ENCODE assay signal across 1 cellular context in genomic region chr6:30717129-30717844, GRCh38.
A peak's percentile ranks its signal among the peaks of the same experiment; 100 is the strongest.
TF ChIP-seq lines count a peak whose summit lies in the region.

A gene with protein sequence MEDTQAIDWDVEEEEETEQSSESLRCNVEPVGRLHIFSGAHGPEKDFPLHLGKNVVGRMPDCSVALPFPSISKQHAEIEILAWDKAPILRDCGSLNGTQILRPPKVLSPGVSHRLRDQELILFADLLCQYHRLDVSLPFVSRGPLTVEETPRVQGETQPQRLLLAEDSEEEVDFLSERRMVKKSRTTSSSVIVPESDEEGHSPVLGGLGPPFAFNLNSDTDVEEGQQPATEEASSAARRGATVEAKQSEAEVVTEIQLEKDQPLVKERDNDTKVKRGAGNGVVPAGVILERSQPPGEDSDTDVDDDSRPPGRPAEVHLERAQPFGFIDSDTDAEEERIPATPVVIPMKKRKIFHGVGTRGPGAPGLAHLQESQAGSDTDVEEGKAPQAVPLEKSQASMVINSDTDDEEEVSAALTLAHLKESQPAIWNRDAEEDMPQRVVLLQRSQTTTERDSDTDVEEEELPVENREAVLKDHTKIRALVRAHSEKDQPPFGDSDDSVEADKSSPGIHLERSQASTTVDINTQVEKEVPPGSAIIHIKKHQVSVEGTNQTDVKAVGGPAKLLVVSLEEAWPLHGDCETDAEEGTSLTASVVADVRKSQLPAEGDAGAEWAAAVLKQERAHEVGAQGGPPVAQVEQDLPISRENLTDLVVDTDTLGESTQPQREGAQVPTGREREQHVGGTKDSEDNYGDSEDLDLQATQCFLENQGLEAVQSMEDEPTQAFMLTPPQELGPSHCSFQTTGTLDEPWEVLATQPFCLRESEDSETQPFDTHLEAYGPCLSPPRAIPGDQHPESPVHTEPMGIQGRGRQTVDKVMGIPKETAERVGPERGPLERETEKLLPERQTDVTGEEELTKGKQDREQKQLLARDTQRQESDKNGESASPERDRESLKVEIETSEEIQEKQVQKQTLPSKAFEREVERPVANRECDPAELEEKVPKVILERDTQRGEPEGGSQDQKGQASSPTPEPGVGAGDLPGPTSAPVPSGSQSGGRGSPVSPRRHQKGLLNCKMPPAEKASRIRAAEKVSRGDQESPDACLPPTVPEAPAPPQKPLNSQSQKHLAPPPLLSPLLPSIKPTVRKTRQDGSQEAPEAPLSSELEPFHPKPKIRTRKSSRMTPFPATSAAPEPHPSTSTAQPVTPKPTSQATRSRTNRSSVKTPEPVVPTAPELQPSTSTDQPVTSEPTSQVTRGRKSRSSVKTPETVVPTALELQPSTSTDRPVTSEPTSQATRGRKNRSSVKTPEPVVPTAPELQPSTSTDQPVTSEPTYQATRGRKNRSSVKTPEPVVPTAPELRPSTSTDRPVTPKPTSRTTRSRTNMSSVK (N-terminal part only) (minus strand): TSS chr6:30717281. CDS start chr6:30715175, 2,106 bp downstream.

TF ChIP-seq in HepG2, 621 proteins besides CTCF, POLR2A, EP300 and RAD21 (continued from another document and continues in another):
- TF ChIP-seq, protein P1, sequence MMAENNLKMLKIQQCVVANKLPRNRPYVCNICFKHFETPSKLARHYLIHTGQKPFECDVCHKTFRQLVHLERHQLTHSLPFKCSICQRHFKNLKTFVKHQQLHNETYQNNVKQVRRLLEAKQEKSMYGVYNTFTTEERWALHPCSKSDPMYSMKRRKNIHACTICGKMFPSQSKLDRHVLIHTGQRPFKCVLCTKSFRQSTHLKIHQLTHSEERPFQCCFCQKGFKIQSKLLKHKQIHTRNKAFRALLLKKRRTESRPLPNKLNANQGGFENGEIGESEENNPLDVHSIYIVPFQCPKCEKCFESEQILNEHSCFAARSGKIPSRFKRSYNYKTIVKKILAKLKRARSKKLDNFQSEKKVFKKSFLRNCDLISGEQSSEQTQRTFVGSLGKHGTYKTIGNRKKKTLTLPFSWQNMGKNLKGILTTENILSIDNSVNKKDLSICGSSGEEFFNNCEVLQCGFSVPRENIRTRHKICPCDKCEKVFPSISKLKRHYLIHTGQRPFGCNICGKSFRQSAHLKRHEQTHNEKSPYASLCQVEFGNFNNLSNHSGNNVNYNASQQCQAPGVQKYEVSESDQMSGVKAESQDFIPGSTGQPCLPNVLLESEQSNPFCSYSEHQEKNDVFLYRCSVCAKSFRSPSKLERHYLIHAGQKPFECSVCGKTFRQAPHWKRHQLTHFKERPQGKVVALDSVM (CRISPR knock-in tag; IDR thresholded peaks at IDR 0.05) = no peak
- peak; percentile 40; the same call in 1 of the 2 replicates for TF ChIP-seq CHCHD3 (CRISPR knock-in tag; IDR thresholded peaks at IDR 0.05)
- peak; percentile 88; the same call in 1 of the 2 replicates for TF ChIP-seq SRY (CRISPR knock-in tag; IDR thresholded peaks at IDR 0.05)
- TF ChIP-seq NFATC3 (CRISPR knock-in tag; IDR thresholded peaks at IDR 0.05) = 0 out of 2 replicates have a peak, but pooled peaks have one; percentile 14
- TF ChIP-seq SSRP1 (CRISPR knock-in tag; IDR thresholded peaks at IDR 0.05) = peak; percentile 91; the same call in 1 of the 2 replicates
- no peak for TF ChIP-seq ELF4 (CRISPR knock-in tag; IDR thresholded peaks at IDR 0.05; ENCODE audit: borderline replicate concordance)
- TF ChIP-seq ZNF205 (CRISPR knock-in tag; IDR thresholded peaks at IDR 0.05) = peak; percentile 77; the same call in 1 of the 2 replicates
- TF ChIP-seq SRSF9 (IDR thresholded peaks at IDR 0.05; ENCODE audit: borderline replicate concordance, insufficient read depth, low read depth, low read length, poor library complexity, severe bottlenecking) = no peak
- no peak for TF ChIP-seq ZNF432 (CRISPR knock-in tag; IDR thresholded peaks at IDR 0.05; ENCODE audit: borderline replicate concordance)
- TF ChIP-seq ZNF292 (CRISPR knock-in tag; IDR thresholded peaks at IDR 0.05; ENCODE audit: borderline replicate concordance, low read depth) = no peak
- TF ChIP-seq KLF12 (CRISPR knock-in tag; IDR thresholded peaks at IDR 0.05; ENCODE audit: borderline replicate concordance) = peak; percentile 89; the same call in 1 of the 2 replicates
- no peak for TF ChIP-seq GLMP (CRISPR knock-in tag; IDR thresholded peaks at IDR 0.05; ENCODE audit: borderline replicate concordance)
- TF ChIP-seq ZNF10 (CRISPR knock-in tag; IDR thresholded peaks at IDR 0.05; ENCODE audit: borderline replicate concordance, low read depth) = no peak
- TF ChIP-seq RARG (CRISPR knock-in tag; IDR thresholded peaks at IDR 0.05; ENCODE audit: low read depth) = peak; percentile 37; the same call in 1 of the 2 replicates
- TF ChIP-seq ZNF670 (CRISPR knock-in tag; IDR thresholded peaks at IDR 0.05; ENCODE audit: borderline replicate concordance) = peak; percentile 95
- TF ChIP-seq ZNF563 (CRISPR knock-in tag; IDR thresholded peaks at IDR 0.05) = peak; percentile 59; the same call in 1 of the 2 replicates
- peak; percentile 95 for TF ChIP-seq FOXK1 (CRISPR knock-in tag; IDR thresholded peaks at IDR 0.05; ENCODE audit: borderline replicate concordance, low read depth)
- no peak for TF ChIP-seq ZNF530 (CRISPR knock-in tag; IDR thresholded peaks at IDR 0.05; ENCODE audit: low read depth)
- TF ChIP-seq, protein P2, sequence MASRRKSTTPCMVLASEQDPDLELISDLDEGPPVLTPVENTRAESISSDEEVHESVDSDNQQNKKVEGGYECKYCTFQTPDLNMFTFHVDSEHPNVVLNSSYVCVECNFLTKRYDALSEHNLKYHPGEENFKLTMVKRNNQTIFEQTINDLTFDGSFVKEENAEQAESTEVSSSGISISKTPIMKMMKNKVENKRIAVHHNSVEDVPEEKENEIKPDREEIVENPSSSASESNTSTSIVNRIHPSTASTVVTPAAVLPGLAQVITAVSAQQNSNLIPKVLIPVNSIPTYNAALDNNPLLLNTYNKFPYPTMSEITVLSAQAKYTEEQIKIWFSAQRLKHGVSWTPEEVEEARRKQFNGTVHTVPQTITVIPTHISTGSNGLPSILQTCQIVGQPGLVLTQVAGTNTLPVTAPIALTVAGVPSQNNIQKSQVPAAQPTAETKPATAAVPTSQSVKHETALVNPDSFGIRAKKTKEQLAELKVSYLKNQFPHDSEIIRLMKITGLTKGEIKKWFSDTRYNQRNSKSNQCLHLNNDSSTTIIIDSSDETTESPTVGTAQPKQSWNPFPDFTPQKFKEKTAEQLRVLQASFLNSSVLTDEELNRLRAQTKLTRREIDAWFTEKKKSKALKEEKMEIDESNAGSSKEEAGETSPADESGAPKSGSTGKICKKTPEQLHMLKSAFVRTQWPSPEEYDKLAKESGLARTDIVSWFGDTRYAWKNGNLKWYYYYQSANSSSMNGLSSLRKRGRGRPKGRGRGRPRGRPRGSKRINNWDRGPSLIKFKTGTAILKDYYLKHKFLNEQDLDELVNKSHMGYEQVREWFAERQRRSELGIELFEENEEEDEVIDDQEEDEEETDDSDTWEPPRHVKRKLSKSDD (CRISPR knock-in tag; IDR thresholded peaks at IDR 0.05; ENCODE audit: low read depth) = peak; percentile 99
- TF ChIP-seq BRCA1 (CRISPR knock-in tag; IDR thresholded peaks at IDR 0.05) = peak; percentile 14; the same call in 1 of the 2 replicates
- TF ChIP-seq, protein P3, sequence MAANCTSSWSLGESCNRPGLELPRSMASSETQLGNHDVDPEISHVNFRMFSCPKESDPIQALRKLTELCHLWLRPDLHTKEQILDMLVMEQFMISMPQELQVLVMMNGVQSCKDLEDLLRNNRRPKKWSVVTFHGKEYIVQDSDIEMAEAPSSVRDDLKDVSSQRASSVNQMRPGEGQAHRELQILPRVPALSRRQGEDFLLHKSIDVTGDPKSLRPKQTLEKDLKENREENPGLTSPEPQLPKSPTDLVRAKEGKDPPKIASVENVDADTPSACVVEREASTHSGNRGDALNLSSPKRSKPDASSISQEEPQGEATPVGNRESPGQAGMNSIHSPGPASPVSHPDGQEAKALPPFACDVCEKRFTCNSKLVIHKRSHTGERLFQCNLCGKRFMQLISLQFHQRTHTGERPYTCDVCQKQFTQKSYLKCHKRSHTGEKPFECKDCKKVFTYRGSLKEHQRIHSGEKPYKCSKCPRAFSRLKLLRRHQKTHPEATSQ (CRISPR knock-in tag; IDR thresholded peaks at IDR 0.05; ENCODE audit: borderline replicate concordance) = peak; percentile 93
- peak; percentile 79 for TF ChIP-seq WIZ (CRISPR knock-in tag; IDR thresholded peaks at IDR 0.05)
- peak; percentile 87; the same call in 1 of the 2 replicates for TF ChIP-seq ZNF160 (CRISPR knock-in tag; IDR thresholded peaks at IDR 0.05)
- TF ChIP-seq ZSCAN21 (CRISPR knock-in tag; IDR thresholded peaks at IDR 0.05; ENCODE audit: borderline replicate concordance) = peak; percentile 90; the same call in 1 of the 2 replicates
- peak; percentile 99 for TF ChIP-seq KLF9 (CRISPR knock-in tag; IDR thresholded peaks at IDR 0.05; ENCODE audit: low read depth)
- TF ChIP-seq DDIT3 (CRISPR knock-in tag; IDR thresholded peaks at IDR 0.05) = peak; percentile 69; the same call in 1 of the 2 replicates
- TF ChIP-seq, protein P4, sequence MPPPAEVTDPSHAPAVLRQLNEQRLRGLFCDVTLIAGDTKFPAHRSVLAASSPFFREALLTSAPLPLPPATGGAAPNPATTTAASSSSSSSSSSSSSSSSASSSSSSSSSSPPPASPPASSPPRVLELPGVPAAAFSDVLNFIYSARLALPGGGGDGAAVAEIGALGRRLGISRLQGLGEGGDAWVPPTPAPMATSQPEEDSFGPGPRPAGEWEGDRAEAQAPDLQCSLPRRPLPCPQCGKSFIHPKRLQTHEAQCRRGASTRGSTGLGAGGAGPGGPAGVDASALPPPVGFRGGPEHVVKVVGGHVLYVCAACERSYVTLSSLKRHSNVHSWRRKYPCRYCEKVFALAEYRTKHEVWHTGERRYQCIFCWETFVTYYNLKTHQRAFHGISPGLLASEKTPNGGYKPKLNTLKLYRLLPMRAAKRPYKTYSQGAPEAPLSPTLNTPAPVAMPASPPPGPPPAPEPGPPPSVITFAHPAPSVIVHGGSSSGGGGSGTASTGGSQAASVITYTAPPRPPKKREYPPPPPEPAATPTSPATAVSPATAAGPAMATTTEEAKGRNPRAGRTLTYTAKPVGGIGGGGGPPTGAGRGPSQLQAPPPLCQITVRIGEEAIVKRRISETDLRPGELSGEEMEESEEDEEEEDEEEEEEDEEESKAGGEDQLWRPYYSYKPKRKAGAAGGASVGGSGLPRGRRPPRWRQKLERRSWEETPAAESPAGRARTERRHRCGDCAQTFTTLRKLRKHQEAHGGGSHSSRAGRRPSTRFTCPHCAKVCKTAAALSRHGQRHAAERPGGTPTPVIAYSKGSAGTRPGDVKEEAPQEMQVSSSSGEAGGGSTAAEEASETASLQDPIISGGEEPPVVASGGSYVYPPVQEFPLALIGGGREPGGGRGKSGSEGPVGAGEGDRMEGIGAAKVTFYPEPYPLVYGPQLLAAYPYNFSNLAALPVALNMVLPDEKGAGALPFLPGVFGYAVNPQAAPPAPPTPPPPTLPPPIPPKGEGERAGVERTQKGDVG (CRISPR knock-in tag; IDR thresholded peaks at IDR 0.05; ENCODE audit: borderline replicate concordance) = peak; percentile 85; the same call in 1 of the 2 replicates
- TF ChIP-seq, protein P5, sequence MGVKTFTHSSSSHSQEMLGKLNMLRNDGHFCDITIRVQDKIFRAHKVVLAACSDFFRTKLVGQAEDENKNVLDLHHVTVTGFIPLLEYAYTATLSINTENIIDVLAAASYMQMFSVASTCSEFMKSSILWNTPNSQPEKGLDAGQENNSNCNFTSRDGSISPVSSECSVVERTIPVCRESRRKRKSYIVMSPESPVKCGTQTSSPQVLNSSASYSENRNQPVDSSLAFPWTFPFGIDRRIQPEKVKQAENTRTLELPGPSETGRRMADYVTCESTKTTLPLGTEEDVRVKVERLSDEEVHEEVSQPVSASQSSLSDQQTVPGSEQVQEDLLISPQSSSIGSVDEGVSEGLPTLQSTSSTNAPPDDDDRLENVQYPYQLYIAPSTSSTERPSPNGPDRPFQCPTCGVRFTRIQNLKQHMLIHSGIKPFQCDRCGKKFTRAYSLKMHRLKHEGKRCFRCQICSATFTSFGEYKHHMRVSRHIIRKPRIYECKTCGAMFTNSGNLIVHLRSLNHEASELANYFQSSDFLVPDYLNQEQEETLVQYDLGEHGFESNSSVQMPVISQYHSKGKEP (CRISPR knock-in tag; IDR thresholded peaks at IDR 0.05) = peak; percentile 53; the same call in 1 of the 2 replicates
- TF ChIP-seq MIXL1 (CRISPR knock-in tag; IDR thresholded peaks at IDR 0.05) = peak; percentile 99
- TF ChIP-seq ADNP (CRISPR knock-in tag; IDR thresholded peaks at IDR 0.05) = no peak; the same call in 1 of the 2 replicates
- peak; percentile 80 for TF ChIP-seq UBTF (CRISPR knock-in tag; IDR thresholded peaks at IDR 0.05)
- TF ChIP-seq ZNF101 (CRISPR knock-in tag; IDR thresholded peaks at IDR 0.05; ENCODE audit: borderline replicate concordance, low read depth) = no peak
- TF ChIP-seq TSC22D2 (CRISPR knock-in tag; IDR thresholded peaks at IDR 0.05; ENCODE audit: borderline replicate concordance) = peak; percentile 92
- peak; percentile 98; the same call in 1 of the 2 replicates for TF ChIP-seq CBX5 (CRISPR knock-in tag; IDR thresholded peaks at IDR 0.05; ENCODE audit: borderline replicate concordance)
- TF ChIP-seq RELA (CRISPR knock-in tag; IDR thresholded peaks at IDR 0.05) = peak; percentile 84
- TF ChIP-seq MYPOP (CRISPR knock-in tag; IDR thresholded peaks at IDR 0.05) = peak; percentile 98
- TF ChIP-seq TARDBP (CRISPR knock-in tag; IDR thresholded peaks at IDR 0.05) = peak; percentile 99
